In the genomic region with DNA sequence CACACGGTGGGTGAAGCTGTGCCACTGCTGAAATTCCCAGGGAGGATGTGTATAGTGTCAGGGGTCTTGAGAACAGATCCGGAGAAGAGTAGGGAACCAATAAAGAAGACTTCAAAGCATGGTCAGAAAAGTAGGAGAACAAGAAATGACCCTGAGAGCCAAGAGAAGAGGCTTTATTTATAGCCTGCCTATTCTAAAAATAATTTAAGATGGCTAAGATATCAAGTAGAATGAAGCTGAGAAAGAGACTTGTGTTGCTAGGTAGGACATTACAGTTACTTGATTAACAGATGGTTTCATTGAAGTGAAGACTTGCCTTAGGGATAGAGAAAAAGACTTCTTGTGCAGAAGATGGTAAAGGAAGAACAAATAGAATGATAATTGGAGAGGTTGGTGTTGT, we compare ENCODE assay signal across 17 cellular contexts. TPM values are rescaled to one million over a fixed set of nuclear protein-coding genes. Genes with fewer than 3 reads are reported as not detected.
DNase-seq lines count a peak whose midpoint lies in the region; ATAC-seq and TF ChIP-seq lines count a peak whose summit lies in the region.
"Had no signal": no experiment of that assay in that cellular context is flagged by ENCODE, and none has a peak within 500 bp of the region (broad histone marks: within the 10 kb centered on the region; RNA-seq: fewer than 3 reads in every experiment).

No MANE protein-coding gene starts in this region.

- H3K79me2 ChIP-seq in KMS-11 (ENCODE audit: insufficient read depth, low read depth), result no peaks in the 10 kb centered on the region; the same call in 1 of the 2 replicates

- peaks cover 5% of the 10 kb centered on the region for H3K27me3 Mint-ChIP-seq in endothelial cell (ENCODE audit: unreplicated experiment)
- H3K27me3 Mint-ChIP-seq in activated T-cell treated with anti-CD3 and anti-CD28 coated beads, Interleukin-2, amount 50 U/mL, for 4 hours (ENCODE audit: low read depth), result no peaks in the 10 kb centered on the region
- H3K27me3 Mint-ChIP-seq: B cell; CD4-positive, CD25-positive, alpha-beta regulatory T cell had no signal

- no peak overlapping the region for H3K9ac ChIP-seq in KMS-11
- H3K9ac ChIP-seq: BLaER1, GM23248 had no signal

- H3K4me1 Mint-ChIP-seq in endothelial cell (ENCODE audit: unreplicated experiment), result peaks cover 28% of the 10 kb centered on the region
- peaks cover 22% of the 10 kb centered on the region for H3K4me1 Mint-ChIP-seq in activated T-cell treated with anti-CD3 and anti-CD28 coated beads, Interleukin-2, amount 50 U/mL, for 4 hours (ENCODE audit: low read depth)

- ATAC-seq in gastrocnemius medialis, result peak; percentile 70 to 72
- ATAC-seq in GM18909 (IDR thresholded peaks at IDR 0.05; ENCODE audit: poor library complexity, unreplicated experiment), result no peak
- ATAC-seq in GM19328 (IDR thresholded peaks at IDR 0.05; ENCODE audit: unreplicated experiment), result no peak
- no peak for ATAC-seq in activated T-cell treated with anti-CD3 and anti-CD28 coated beads, Interleukin-2, amount 50 U/mL, for 4 hours
- ATAC-seq: CD8-positive, alpha-beta T cell had no signal

- H3K27me3 ChIP-seq in KMS-11 (ENCODE audit: insufficient read depth, low read depth), result no peaks in the 10 kb centered on the region
- H3K27me3 ChIP-seq in gastrocnemius medialis, result no peaks in the 10 kb centered on the region
- H3K27me3 ChIP-seq: BLaER1 had no signal

- H3K4me3 ChIP-seq in KMS-11 (IDR thresholded peaks at IDR 0.05; ENCODE audit: insufficient read depth, low read depth, low read length), result no peak overlapping the region
- H3K4me3 ChIP-seq in gastrocnemius medialis, result no peak overlapping the region
- H3K4me3 ChIP-seq: BLaER1, GM23248 had no signal

- no peak overlapping the region for H2AFZ ChIP-seq in KMS-11 (ENCODE audit: low read depth)
- H2AFZ ChIP-seq: GM23248 had no signal

- H3K27ac ChIP-seq in KMS-11, result no peak overlapping the region
- peak overlapping the region; percentile 25 to 69 (median 56) for H3K27ac ChIP-seq in gastrocnemius medialis
- H3K27ac ChIP-seq: BLaER1, C4-2B, GM23248 had no signal

- DNase-seq in endothelial cell (ENCODE audit: low spot score), result no peak
- DNase-seq in gastrocnemius medialis, result no peak
- DNase-seq in activated T-cell treated with anti-CD3 and anti-CD28 coated beads, Interleukin-2, amount 50 U/mL, for 4 hours, result no peak
- DNase-seq: Caco-2; CD4-positive, CD25-positive, alpha-beta regulatory T cell; CD8-positive, alpha-beta T cell; DMS153; DND-41; GM23248; H7; HCEC 1CT had no signal

- H3K27ac Mint-ChIP-seq in endothelial cell (ENCODE audit: unreplicated experiment), result no peak overlapping the region
- H3K27ac Mint-ChIP-seq: B cell; CD4-positive, CD25-positive, alpha-beta regulatory T cell; CD8-positive, alpha-beta T cell had no signal

- H3K36me3 ChIP-seq in KMS-11 (ENCODE audit: insufficient read depth) (no peaks in the 10 kb centered on the region), gastrocnemius medialis (peaks cover 0 to 4% of the 10 kb centered on the region in 2 donors)

- H3K4me2 ChIP-seq in KMS-11, result peak overlapping the region; percentile 78; the same call in 1 of the 2 replicates
- H3K4me2 ChIP-seq: BLaER1 had no signal

- H3K9me3 Mint-ChIP-seq in endothelial cell (ENCODE audit: unreplicated experiment), result peaks cover 16% of the 10 kb centered on the region
- peaks cover 2% of the 10 kb centered on the region for H3K9me3 Mint-ChIP-seq in activated T-cell treated with anti-CD3 and anti-CD28 coated beads, Interleukin-2, amount 50 U/mL, for 4 hours

- peak overlapping the region; percentile 14 for H3K4me3 Mint-ChIP-seq in endothelial cell (ENCODE audit: unreplicated experiment)
- no peak overlapping the region for H3K4me3 Mint-ChIP-seq in activated T-cell treated with anti-CD3 and anti-CD28 coated beads, Interleukin-2, amount 50 U/mL, for 4 hours
- H3K4me3 Mint-ChIP-seq: B cell; CD8-positive, alpha-beta T cell had no signal

- no peak for TF ChIP-seq CTCF in KMS-11 (conservative IDR thresholded peaks at IDR 0.05; ENCODE audit: low read depth, low read length)
- no peak for TF ChIP-seq CTCF in endothelial cell (IDR thresholded peaks at IDR 0.05; ENCODE audit: unreplicated experiment)
- no peak for TF ChIP-seq CTCF in gastrocnemius medialis (IDR thresholded peaks at IDR 0.05 in 4 of 5, conservative IDR thresholded peaks at IDR 0.05 in 1 of 5)

- peaks cover 46% of the 10 kb centered on the region for H3K36me3 Mint-ChIP-seq in endothelial cell (ENCODE audit: low read depth, unreplicated experiment)
- H3K36me3 Mint-ChIP-seq in activated T-cell treated with anti-CD3 and anti-CD28 coated beads, Interleukin-2, amount 50 U/mL, for 4 hours (ENCODE audit: insufficient read depth), result peaks cover 20% of the 10 kb centered on the region

- intact Hi-C loops in gastrocnemius medialis (cut with DNase I; ENCODE audit: low total_unique reads), result no loop called here

- no peaks in the 10 kb centered on the region for H4K20me1 ChIP-seq in KMS-11 (ENCODE audit: insufficient read depth)

- in situ Hi-C loops in gastrocnemius medialis (cut with MboI; ENCODE audit: low sequenced_read_pairs in 4 of 4), result no loop called here

- no peak for TF ChIP-seq POLR2A in gastrocnemius medialis (IDR thresholded peaks at IDR 0.05)

- H3K9me3 ChIP-seq in gastrocnemius medialis, result no peaks in the 10 kb centered on the region
- H3K9me3 ChIP-seq: Caco-2 had no signal

- H3K4me1 ChIP-seq in KMS-11 (ENCODE audit: low read depth, poor library complexity, severe bottlenecking) (peaks cover 26% of the 10 kb centered on the region), gastrocnemius medialis (peaks cover 39 to 45% of the 10 kb centered on the region in 2 donors)
- H3K4me1 ChIP-seq: Caco-2 had no signal

RNA-seq across cellular contexts. Expression of gene GALNT1, which starts 43.7 kb away (rescaled TPM):
- total RNA-seq in endothelial cell (ENCODE audit: unreplicated experiment) (174 TPM), gastrocnemius medialis (10 to 100 TPM; 40.2 to 47.9 (median 45.0) TPM)
- total RNA-seq in activated T-cell treated with anti-CD3 and anti-CD28 coated beads, Interleukin-2, amount 50 U/mL, for 4 hours, result 10 to 100 TPM; 39.5 to 47.0 (median 43.9) TPM

Comparison
In these comparisons a context has a peak if more than half of its experiments do, and no peak if none do; other contexts are left out.
1. ATAC-seq: peak in gastrocnemius medialis (2 of 2); none in GM18909 (single experiment), GM19328 (single experiment) and activated T-cell treated with anti-CD3 and anti-CD28 coated beads, Interleukin-2, amount 50 U/mL, for 4 hours (0 of 2).